ENCODE assay signal across 34 cellular contexts in genomic region chr1:234276389-234276788, GRCh38.
"Had no signal": no experiment of that assay in that cellular context is flagged by ENCODE, and none has a peak within 500 bp of the region (broad histone marks: within the 10 kb centered on the region; RNA-seq: fewer than 3 reads in every experiment).

No MANE protein-coding gene starts in this region.

- H3K27me3 Mint-ChIP-seq: activated naive CD4-positive, alpha-beta T cell treated with anti-CD3 and anti-CD28 coated beads, Interleukin-2, amount 10 ng/mL, durations not matched to agents 7 days and 5 days; activated naive CD8-positive, alpha-beta T cell treated with anti-CD3 and anti-CD28 coated beads, Interleukin-2, amount 10 ng/mL, durations not matched to agents 7 days and 5 days had no signal

- H2AFZ ChIP-seq: neural progenitor cell, parathyroid adenoma had no signal

- H3K36me3 Mint-ChIP-seq: brain; natural killer cell; neural progenitor cell; stimulated activated memory B cell treated with anti-CD40 and anti-IgM and Interleukin-4, amounts not matched to agents 10 μg/mL and 1 μg/mL and 100 μg/mL, for 72 hours had no signal

- H3K79me2 ChIP-seq: parathyroid adenoma had no signal

- H3K4me3 Mint-ChIP-seq: activated CD4-positive, alpha-beta memory T cell treated with anti-CD3 and anti-CD28 coated beads, Interleukin-2, amount 10 ng/mL, durations not matched to agents 7 days and 5 days; activated CD4-positive, alpha-beta T cell treated with anti-CD3 and anti-CD28 coated beads, Interleukin-2, amount 10 ng/mL, durations not matched to agents 24 days and 14 days; activated naive CD4-positive, alpha-beta T cell treated with anti-CD3 and anti-CD28 coated beads, Interleukin-2, amount 10 ng/mL, durations not matched to agents 7 days and 5 days; activated naive CD8-positive, alpha-beta T cell treated with anti-CD3 and anti-CD28 coated beads, Interleukin-2, amount 10 ng/mL, durations not matched to agents 7 days and 5 days; activated T-cell treated with anti-CD3 and anti-CD28 coated beads, Interleukin-2, amount 50 U/mL, for 24 hours; brain; natural killer cell; neural progenitor cell; stimulated activated memory B cell treated with anti-CD40 and anti-IgM and Interleukin-4, amounts not matched to agents 10 μg/mL and 1 μg/mL and 100 μg/mL, for 72 hours; stimulated activated naive CD8-positive, alpha-beta T cell treated with anti-CD3 and anti-CD28 coated beads, Interleukin-15, amount 100 ng/mL, for 72 hours had no signal

- H3K4me3 ChIP-seq: ascending aorta, cardiac muscle cell, coronary artery, dorsolateral prefrontal cortex, gastrocnemius medialis, left lung, lower lobe of right lung, neural progenitor cell, right atrium auricular region, smooth muscle cell, thyroid gland, upper lobe of left lung had no signal

- H3K9me3 Mint-ChIP-seq: activated CD4-positive, alpha-beta memory T cell treated with anti-CD3 and anti-CD28 coated beads, Interleukin-2, amount 10 ng/mL, durations not matched to agents 7 days and 5 days; activated CD4-positive, alpha-beta T cell treated with anti-CD3 and anti-CD28 coated beads, Interleukin-2, amount 10 ng/mL, durations not matched to agents 24 days and 14 days; activated naive CD4-positive, alpha-beta T cell treated with anti-CD3 and anti-CD28 coated beads, Interleukin-2, amount 10 ng/mL, durations not matched to agents 7 days and 5 days; activated naive CD8-positive, alpha-beta T cell treated with anti-CD3 and anti-CD28 coated beads, Interleukin-2, amount 10 ng/mL, durations not matched to agents 7 days and 5 days; activated T-cell treated with anti-CD3 and anti-CD28 coated beads, Interleukin-2, amount 50 U/mL, for 24 hours; natural killer cell; neural progenitor cell; stimulated activated memory B cell treated with anti-CD40 and anti-IgM and Interleukin-4, amounts not matched to agents 10 μg/mL and 1 μg/mL and 100 μg/mL, for 72 hours; stimulated activated naive CD8-positive, alpha-beta T cell treated with anti-CD3 and anti-CD28 coated beads, Interleukin-15, amount 100 ng/mL, for 72 hours had no signal

- H3K27me3 ChIP-seq: ascending aorta, cardiac muscle cell, dorsolateral prefrontal cortex, gastrocnemius medialis, left lung, neural progenitor cell, right atrium auricular region, thyroid gland, upper lobe of left lung had no signal

- H3K27ac ChIP-seq: ascending aorta, cardiac muscle cell, coronary artery, gastrocnemius medialis, left lung, lower lobe of right lung, neural progenitor cell, parathyroid adenoma, right atrium auricular region, thyroid gland, upper lobe of left lung had no signal

- H3K9ac ChIP-seq: neural progenitor cell, parathyroid adenoma had no signal

- H3K4me2 ChIP-seq: neural progenitor cell, smooth muscle cell had no signal

- FAIRE-seq: islet of Langerhans, TTC549 had no signal

- ATAC-seq: gastrocnemius medialis; left lung; lower lobe of right lung; natural killer cell; stimulated activated memory B cell treated with anti-CD40 and anti-IgM and Interleukin-4, amounts not matched to agents 10 μg/mL and 1 μg/mL and 100 μg/mL, for 72 hours; stimulated activated naive CD8-positive, alpha-beta T cell treated with anti-CD3 and anti-CD28 coated beads, Interleukin-15, amount 100 ng/mL, for 72 hours had no signal

- H3K36me3 ChIP-seq: ascending aorta, cardiac muscle cell, gastrocnemius medialis, left lung, lower lobe of right lung, neural progenitor cell, right atrium auricular region, thyroid gland, upper lobe of left lung had no signal

- H3K4me1 Mint-ChIP-seq: natural killer cell; stimulated activated memory B cell treated with anti-CD40 and anti-IgM and Interleukin-4, amounts not matched to agents 10 μg/mL and 1 μg/mL and 100 μg/mL, for 72 hours had no signal

- H3K4me1 ChIP-seq: ascending aorta, gastrocnemius medialis, left lung, lower lobe of right lung, neural progenitor cell, parathyroid adenoma, right atrium auricular region, thyroid gland, upper lobe of left lung had no signal

- H3K9me3 ChIP-seq: ascending aorta, gastrocnemius medialis, left lung, lower lobe of right lung, right atrium auricular region, thyroid gland, upper lobe of left lung had no signal

- H3K27ac Mint-ChIP-seq: activated CD4-positive, alpha-beta memory T cell treated with anti-CD3 and anti-CD28 coated beads, Interleukin-2, amount 10 ng/mL, durations not matched to agents 7 days and 5 days; activated CD4-positive, alpha-beta T cell treated with anti-CD3 and anti-CD28 coated beads, Interleukin-2, amount 10 ng/mL, durations not matched to agents 24 days and 14 days; activated naive CD4-positive, alpha-beta T cell treated with anti-CD3 and anti-CD28 coated beads, Interleukin-2, amount 10 ng/mL, durations not matched to agents 7 days and 5 days; activated naive CD8-positive, alpha-beta T cell treated with anti-CD3 and anti-CD28 coated beads, Interleukin-2, amount 10 ng/mL, durations not matched to agents 7 days and 5 days; activated T-cell treated with anti-CD3 and anti-CD28 coated beads, Interleukin-2, amount 50 U/mL, for 24 hours; brain; natural killer cell; neural progenitor cell; stimulated activated memory B cell treated with anti-CD40 and anti-IgM and Interleukin-4, amounts not matched to agents 10 μg/mL and 1 μg/mL and 100 μg/mL, for 72 hours; stimulated activated naive CD8-positive, alpha-beta T cell treated with anti-CD3 and anti-CD28 coated beads, Interleukin-15, amount 100 ng/mL, for 72 hours had no signal

- DNase-seq: activated CD4-positive, alpha-beta memory T cell treated with anti-CD3 and anti-CD28 coated beads, Interleukin-2, amount 10 ng/mL, durations not matched to agents 7 days and 5 days; activated CD4-positive, alpha-beta T cell treated with anti-CD3 and anti-CD28 coated beads, Interleukin-2, amount 10 ng/mL, durations not matched to agents 24 days and 14 days; activated CD4-positive, CD25-positive, alpha-beta regulatory T cell treated with anti-CD3 and anti-CD28 coated beads, Interleukin-2, amount 50 U/mL, for 72 hours; activated CD8-positive, alpha-beta memory T cell treated with anti-CD3 and anti-CD28 coated beads, Interleukin-2, amount 50 U/mL, for 48 hours; activated gamma-delta T cell; activated naive CD4-positive, alpha-beta T cell treated with anti-CD3 and anti-CD28 coated beads, Interleukin-2, amount 10 ng/mL, durations not matched to agents 7 days and 5 days; activated naive CD8-positive, alpha-beta T cell treated with anti-CD3 and anti-CD28 coated beads, Interleukin-2, amount 10 ng/mL, durations not matched to agents 7 days and 5 days; activated T-cell treated with anti-CD3 and anti-CD28 coated beads, Interleukin-2, amount 50 U/mL, for 24 hours; effector memory CD4-positive, alpha-beta T cell; gastrocnemius medialis; glutamatergic neuron; left lung; lower lobe of right lung; mesenchymal stem cell; natural killer cell; occipital lobe; stimulated activated CD4-positive, alpha-beta T cell treated with anti-CD3 and anti-CD28 coated beads, Interleukin-1b, Interleukin-23, amount 100 ng/mL, for 48 hours; stimulated activated CD4-positive, alpha-beta T cell treated with anti-CD3 and anti-CD28 coated beads, Interleukin-4, amount 100 ng/mL, for 4 hours; stimulated activated CD8-positive, alpha-beta memory T cell treated with anti-CD3 and anti-CD28 coated beads, Interleukin-4, amount 100 ng/mL, for 48 hours; stimulated activated naive CD8-positive, alpha-beta T cell treated with anti-CD3 and anti-CD28 coated beads, Interleukin-15, amount 100 ng/mL, for 72 hours; thyroid gland; upper lobe of left lung had no signal
